Comparison of ENCODE assay signal across 22 cellular contexts in the genomic region with DNA sequence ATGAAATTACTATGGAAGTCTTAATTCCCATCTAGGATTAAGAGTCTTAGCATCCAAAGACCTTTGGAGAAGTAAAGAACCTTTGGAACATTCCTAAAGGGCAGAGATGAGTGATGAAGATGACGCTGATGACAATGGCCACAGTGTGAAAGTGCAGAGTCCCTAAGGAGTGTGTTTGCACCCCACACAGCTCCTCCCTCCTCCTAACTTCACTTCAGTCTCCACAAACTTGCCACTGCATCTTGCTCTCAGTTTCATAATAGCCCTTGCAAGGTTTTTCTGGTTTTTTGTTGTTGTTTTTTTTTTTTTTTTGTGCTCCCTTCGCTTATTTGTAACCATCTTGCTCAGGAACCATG.
DNase-seq lines count a peak whose midpoint lies in the region; ATAC-seq, FAIRE-seq and TF ChIP-seq lines count a peak whose summit lies in the region.
"Had no signal": no experiment of that assay in that cellular context is flagged by ENCODE, and none has a peak within 500 bp of the region (broad histone marks: within the 10 kb centered on the region; RNA-seq: fewer than 3 reads in every experiment).

No MANE protein-coding gene starts in this region.

- CTCF ChIA-PET in GM12878 (lab: Yijun Ruan, JAX): interaction anchor here (1.0 to 3.1 kb wide), 3 partner anchors 8 to 47 kb away, joined by 3 to 18 read pairs (median 3); no protein-coding TSS in a partner anchor

- H4K20me1 ChIP-seq in GM12878 (ENCODE audit: control insufficient read depth, insufficient read depth) (no peaks in the 10 kb centered on the region), neural progenitor cell (ENCODE audit: low read depth) (no peaks in the 10 kb centered on the region)

- 38% methylated on average over 2 of the region's 2 CpGs for WGBS in GM12878 (ENCODE audit: insufficient coverage, insufficient replicate concordance, low lambda C conversion rate, missing lambda C conversion rate)

- TF ChIP-seq POLR2A in GM12878 (IDR thresholded peaks at IDR 0.05; ENCODE audit: low read depth, low read length) (no peak), vagina (IDR thresholded peaks at IDR 0.05) (no peak), Peyer's patch (IDR thresholded peaks at IDR 0.05) (no peak)

- SMC1A ChIA-PET in GM12878 (lab: Charles Lee; ENCODE audit: uncharacterized antibody, unreplicated experiment): interaction anchor here (0.6 to 8.7 kb wide), 5 partner anchors 7 to 82 kb away, joined by 4 to 92 read pairs (median 6); no protein-coding TSS in a partner anchor

- no peaks in the 10 kb centered on the region for H3F3A ChIP-seq in neural progenitor cell (ENCODE audit: low read depth)

- H3K36me3 ChIP-seq in GM12878 (ENCODE audit: control insufficient read depth in 2 of 2, insufficient read depth in 2 of 2, low read length in 1 of 2): no peaks in the 10 kb centered on the region
- no peaks in the 10 kb centered on the region for H3K36me3 ChIP-seq in vagina
- H3K36me3 ChIP-seq in Peyer's patch: no peaks in the 10 kb centered on the region
- H3K36me3 ChIP-seq in neural progenitor cell: no peaks in the 10 kb centered on the region
- H3K36me3 ChIP-seq: prostate gland, SJCRH30 had no signal

- intact Hi-C loops in GM12878 (cut with micrococcal nuclease; ENCODE audit: unreplicated experiment) (no loop called here), vagina (cut with DNase I) (no loop called here)

- RAD21 ChIA-PET in GM12878 (lab: Charles Lee; ENCODE audit: unreplicated experiment): interaction anchor here (1.1 to 3.2 kb wide), 4 partner anchors 8 to 20 kb away, joined by 4 to 20 read pairs (median 14); no protein-coding TSS in a partner anchor

- no peaks in the 10 kb centered on the region for H3K27me3 Mint-ChIP-seq in neural progenitor cell (ENCODE audit: insufficient read depth, low read depth)
- H3K27me3 Mint-ChIP-seq: naive thymus-derived CD8-positive, alpha-beta T cell; T-helper 17 cell had no signal

- H3K27ac ChIP-seq in GM12878 (ENCODE audit: control insufficient read depth, insufficient read depth) (no peak overlapping the region), vagina (no peak overlapping the region), Peyer's patch (no peak overlapping the region), neural progenitor cell (no peak overlapping the region)
- H3K27ac ChIP-seq: KMS-11, prostate gland, SJCRH30, VCaP had no signal

- H3K4me1 ChIP-seq in GM12878 (ENCODE audit: control insufficient read depth, insufficient read depth, low read length): no peaks in the 10 kb centered on the region
- H3K4me1 ChIP-seq in vagina: peaks cover 10% of the 10 kb centered on the region
- peaks cover 0 to 5% (median 0%) of the 10 kb centered on the region in 4 donors for H3K4me1 ChIP-seq in Peyer's patch
- peaks cover 19% of the 10 kb centered on the region for H3K4me1 ChIP-seq in neural progenitor cell
- H3K4me1 ChIP-seq: prostate gland, SJCRH30 had no signal

- peaks cover 7% of the 10 kb centered on the region for H3K36me3 Mint-ChIP-seq in neural progenitor cell
- H3K36me3 Mint-ChIP-seq: naive thymus-derived CD8-positive, alpha-beta T cell had no signal

- H3K79me2 ChIP-seq in GM12878 (ENCODE audit: control insufficient read depth, insufficient read depth, low read length) (no peaks in the 10 kb centered on the region), neural progenitor cell (ENCODE audit: low read depth) (no peaks in the 10 kb centered on the region)

- TF ChIP-seq RAD21 in GM12878 (IDR thresholded peaks at IDR 0.05; ENCODE audit: insufficient read depth, low read depth, low read length): no peak

- H3K9me3 ChIP-seq in GM12878 (replicated peaks; ENCODE audit: control insufficient read depth, insufficient read depth, low read length) (no peaks in the 10 kb centered on the region), vagina (no peaks in the 10 kb centered on the region), Peyer's patch (no peaks in the 10 kb centered on the region), neural progenitor cell (ENCODE audit: low read depth) (no peaks in the 10 kb centered on the region)
- H3K9me3 ChIP-seq: prostate gland, SJCRH30 had no signal

- H3K4me2 ChIP-seq in GM12878 (ENCODE audit: control insufficient read depth, insufficient read depth): no peak overlapping the region
- H3K4me2 ChIP-seq in neural progenitor cell: no peak overlapping the region
- H3K4me2 ChIP-seq: KMS-11, smooth muscle cell had no signal

- DNase-seq in GM12878 (ENCODE audit: low read depth, low spot score): no peak
- peak; percentile 3 to 10 for DNase-seq in vagina (ENCODE audit: extremely low spot score in 2 of 2)
- no peak for DNase-seq in Peyer's patch
- no peak for DNase-seq in neural progenitor cell (ENCODE audit: low spot score)
- DNase-seq: activated CD4-positive, alpha-beta T cell treated with anti-CD3 and anti-CD28 coated beads, Interleukin-2, amount 50 U/mL, for 4 hours; activated naive CD4-positive, alpha-beta T cell treated with anti-CD3 and anti-CD28 coated beads for 36 hours; hippocampal formation; mesendoderm; naive thymus-derived CD8-positive, alpha-beta T cell; NCI-H1092; NCI-H2029 treated with DMSO at 0.1 percent for 48 hours; NCI-H524 treated with DMSO at 0.1 percent for 48 hours; SJCRH30; T-helper 17 cell had no signal

- H3K27ac Mint-ChIP-seq in neural progenitor cell: no peak overlapping the region
- H3K27ac Mint-ChIP-seq: activated naive CD4-positive, alpha-beta T cell treated with anti-CD3 and anti-CD28 coated beads for 36 hours; T-helper 17 cell had no signal

- in situ Hi-C loops in GM12878 (cut with MboI): no loop called here

- POLR2A ChIA-PET in GM12878 (lab: Charles Lee): interaction anchor here (1.1 to 1.6 kb wide), 2 partner anchors 9 to 10 kb away, joined by 3 to 5 read pairs; no protein-coding TSS in a partner anchor

- H3K27me3 ChIP-seq in GM12878 (replicated peaks in 1 of 2; ENCODE audit: control insufficient read depth in 2 of 2, insufficient read depth in 2 of 2, low read length in 1 of 2): no peaks in the 10 kb centered on the region
- H3K27me3 ChIP-seq in vagina: no peaks in the 10 kb centered on the region
- H3K27me3 ChIP-seq in Peyer's patch: no peaks in the 10 kb centered on the region
- no peaks in the 10 kb centered on the region for H3K27me3 ChIP-seq in neural progenitor cell

- H2AFZ ChIP-seq in GM12878 (ENCODE audit: control insufficient read depth, low read depth, low read length) (no peak overlapping the region), neural progenitor cell (replicated peaks) (no peak overlapping the region)

- H3K9ac ChIP-seq in GM12878 (ENCODE audit: control insufficient read depth, insufficient read depth, low read length) (no peak overlapping the region), neural progenitor cell (no peak overlapping the region)
- H3K9ac ChIP-seq: KMS-11 had no signal

- no peak for TF ChIP-seq EP300 in GM12878 (IDR thresholded peaks at IDR 0.05; ENCODE audit: borderline replicate concordance in 1 of 2, control insufficient read depth in 1 of 2, low read depth in 2 of 2, low read length in 2 of 2)

- no peak for TF ChIP-seq CTCF in GM12878 (IDR thresholded peaks at IDR 0.05 in 2 of 3, conservative IDR thresholded peaks at IDR 0.05 in 1 of 3; ENCODE audit: control insufficient read depth in 2 of 3, extremely low read depth in 1 of 3, insufficient read depth in 1 of 3, low read depth in 3 of 3, low read length in 3 of 3)
- TF ChIP-seq CTCF in vagina (IDR thresholded peaks at IDR 0.05): no peak
- TF ChIP-seq CTCF in Peyer's patch (IDR thresholded peaks at IDR 0.05): no peak
- TF ChIP-seq CTCF in neural progenitor cell (IDR thresholded peaks at IDR 0.05): no peak

- peak; percentile 70 for ATAC-seq in GM19043 (IDR thresholded peaks at IDR 0.05; ENCODE audit: low read depth, unreplicated experiment)
- ATAC-seq in HG02885 (IDR thresholded peaks at IDR 0.05; ENCODE audit: poor library complexity, unreplicated experiment): peak; percentile 62
- peak; percentile 89 for ATAC-seq in GM12878
- no peak for ATAC-seq in GM19324 (IDR thresholded peaks at IDR 0.05; ENCODE audit: low FRiP score, unreplicated experiment)
- ATAC-seq: naive thymus-derived CD8-positive, alpha-beta T cell; T-helper 17 cell had no signal

- no TSS peak for BruUV-seq in GM12878 (replicated peaks; lab: Mats Ljungman, UMichigan)

- no peak overlapping the region for H3K4me3 Mint-ChIP-seq in neural progenitor cell
- H3K4me3 Mint-ChIP-seq: activated naive CD4-positive, alpha-beta T cell treated with anti-CD3 and anti-CD28 coated beads for 36 hours; naive thymus-derived CD8-positive, alpha-beta T cell; T-helper 17 cell had no signal

- H3K4me1 Mint-ChIP-seq in neural progenitor cell: peaks cover 36% of the 10 kb centered on the region
- H3K4me1 Mint-ChIP-seq: T-helper 17 cell had no signal

- H3K4me3 ChIP-seq in GM12878: no peak overlapping the region
- no peak overlapping the region for H3K4me3 ChIP-seq in vagina
- H3K4me3 ChIP-seq in Peyer's patch: no peak overlapping the region
- no peak overlapping the region for H3K4me3 ChIP-seq in neural progenitor cell
- H3K4me3 ChIP-seq: prostate gland, SJCRH30, smooth muscle cell had no signal

- no peak for FAIRE-seq in GM12878 (lab: Jason Lieb, UNC)
- FAIRE-seq: astrocyte had no signal

- no peaks in the 10 kb centered on the region for H3K9me3 Mint-ChIP-seq in neural progenitor cell
- H3K9me3 Mint-ChIP-seq: activated naive CD4-positive, alpha-beta T cell treated with anti-CD3 and anti-CD28 coated beads for 36 hours had no signal

TF ChIP-seq in GM12878, 131 proteins besides CTCF, POLR2A, EP300 and RAD21:
- TF ChIP-seq ZNF384 (IDR thresholded peaks at IDR 0.05; ENCODE audit: borderline replicate concordance, low read depth, low read length) (peak; percentile 38; the same call in 1 of the 2 replicates), NBN (IDR thresholded peaks at IDR 0.05) (0 out of 2 replicates have a peak, but pooled peaks have one; percentile 29), TCF12 (IDR thresholded peaks at IDR 0.05; ENCODE audit: low read depth, low read length) (no peak)
TF ChIP-seq in GM12878: peak in this region for 2.

Comparison
In these comparisons a context has a peak if more than half of its experiments do, and no peak if none do; other contexts are left out.
1. DNase-seq: peak in vagina (2 of 2); none in GM12878 (single experiment), Peyer's patch (0 of 3) and neural progenitor cell (single experiment).